8 cellular contexts compared by ENCODE assay signal in the genomic region with DNA sequence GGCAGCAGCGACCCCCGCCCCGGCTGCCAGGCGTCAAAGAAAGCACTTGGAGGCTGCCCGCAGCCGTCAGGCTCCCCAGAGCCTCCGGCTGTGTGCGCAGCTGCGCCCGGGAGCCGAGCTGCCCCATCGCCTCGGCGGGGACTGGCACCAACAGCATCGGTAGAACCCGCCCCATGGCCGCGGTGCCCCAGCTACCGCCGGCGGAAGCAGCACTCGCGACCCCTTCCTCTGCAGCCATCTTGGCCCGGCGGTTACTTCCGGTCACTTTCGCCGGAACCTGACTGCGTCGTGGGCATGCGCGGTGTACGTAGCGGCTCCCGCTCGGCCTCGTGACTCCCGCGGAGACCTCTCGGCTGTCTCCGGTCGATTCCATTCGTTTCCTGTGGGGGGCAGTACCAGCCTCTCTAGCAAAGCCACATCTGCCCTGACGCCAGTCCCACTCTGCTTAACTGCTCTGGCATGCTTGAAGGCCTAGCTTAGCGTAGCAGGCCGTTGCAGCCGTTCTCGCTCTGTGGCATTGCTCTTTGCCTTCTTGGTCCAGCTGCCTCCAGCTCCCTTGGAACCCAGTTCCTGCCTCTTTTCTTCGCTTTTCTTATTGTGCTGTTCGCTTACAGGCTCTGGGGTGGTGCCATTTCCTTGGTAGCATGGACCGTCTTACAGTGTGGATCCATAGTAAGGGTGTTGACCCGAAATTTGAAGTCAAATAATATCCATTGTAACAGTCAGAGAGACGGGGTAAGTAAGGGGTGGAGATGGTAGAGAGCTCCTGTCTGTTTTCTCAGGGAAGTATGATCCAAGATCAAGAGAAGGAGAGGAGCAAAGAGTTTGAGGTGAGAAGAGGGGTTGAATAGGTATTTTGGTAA. TPM values are rescaled to one million over a fixed set of nuclear protein-coding genes. Genes with fewer than 3 reads are reported as not detected.
DNase-seq lines count a peak whose midpoint lies in the region; ATAC-seq, FAIRE-seq and TF ChIP-seq lines count a peak whose summit lies in the region.

A gene with protein sequence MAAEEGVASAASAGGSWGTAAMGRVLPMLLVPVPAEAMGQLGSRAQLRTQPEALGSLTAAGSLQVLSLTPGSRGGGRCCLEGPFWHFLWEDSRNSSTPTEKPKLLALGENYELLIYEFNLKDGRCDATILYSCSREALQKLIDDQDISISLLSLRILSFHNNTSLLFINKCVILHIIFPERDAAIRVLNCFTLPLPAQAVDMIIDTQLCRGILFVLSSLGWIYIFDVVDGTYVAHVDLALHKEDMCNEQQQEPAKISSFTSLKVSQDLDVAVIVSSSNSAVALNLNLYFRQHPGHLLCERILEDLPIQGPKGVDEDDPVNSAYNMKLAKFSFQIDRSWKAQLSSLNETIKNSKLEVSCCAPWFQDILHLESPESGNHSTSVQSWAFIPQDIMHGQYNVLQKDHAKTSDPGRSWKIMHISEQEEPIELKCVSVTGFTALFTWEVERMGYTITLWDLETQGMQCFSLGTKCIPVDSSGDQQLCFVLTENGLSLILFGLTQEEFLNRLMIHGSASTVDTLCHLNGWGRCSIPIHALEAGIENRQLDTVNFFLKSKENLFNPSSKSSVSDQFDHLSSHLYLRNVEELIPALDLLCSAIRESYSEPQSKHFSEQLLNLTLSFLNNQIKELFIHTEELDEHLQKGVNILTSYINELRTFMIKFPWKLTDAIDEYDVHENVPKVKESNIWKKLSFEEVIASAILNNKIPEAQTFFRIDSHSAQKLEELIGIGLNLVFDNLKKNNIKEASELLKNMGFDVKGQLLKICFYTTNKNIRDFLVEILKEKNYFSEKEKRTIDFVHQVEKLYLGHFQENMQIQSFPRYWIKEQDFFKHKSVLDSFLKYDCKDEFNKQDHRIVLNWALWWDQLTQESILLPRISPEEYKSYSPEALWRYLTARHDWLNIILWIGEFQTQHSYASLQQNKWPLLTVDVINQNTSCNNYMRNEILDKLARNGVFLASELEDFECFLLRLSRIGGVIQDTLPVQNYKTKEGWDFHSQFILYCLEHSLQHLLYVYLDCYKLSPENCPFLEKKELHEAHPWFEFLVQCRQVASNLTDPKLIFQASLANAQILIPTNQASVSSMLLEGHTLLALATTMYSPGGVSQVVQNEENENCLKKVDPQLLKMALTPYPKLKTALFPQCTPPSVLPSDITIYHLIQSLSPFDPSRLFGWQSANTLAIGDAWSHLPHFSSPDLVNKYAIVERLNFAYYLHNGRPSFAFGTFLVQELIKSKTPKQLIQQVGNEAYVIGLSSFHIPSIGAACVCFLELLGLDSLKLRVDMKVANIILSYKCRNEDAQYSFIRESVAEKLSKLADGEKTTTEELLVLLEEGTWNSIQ (N-terminal part only) (minus strand): TSS at position 253 of the 863 bp plus-strand sequence. CDS start 15 bp downstream, at position 238.

- DNase-seq in GM12892 (ENCODE audit: insufficient read length) (peak; percentile 70), NCI-H146 treated with DMSO at 0.1 percent for 48 hours (lab: John Stamatoyannopoulos, UW; ENCODE audit: unreplicated experiment) (peak; percentile 87), amygdala (lab: John Stamatoyannopoulos, UW) (peak; percentile 58 to 97 (median 93)), left ventricle myocardium inferior (peak; percentile 98), prostate gland (ENCODE audit: low spot score) (peak; percentile 96), urothelium cell line (ENCODE audit: low spot score) (peak; percentile 96)

- TF ChIP-seq CTCF in left ventricle myocardium inferior (IDR thresholded peaks at IDR 0.05; ENCODE audit: borderline replicate concordance): peak; percentile 98
- peak; percentile 87 to 99 (median 97) for TF ChIP-seq CTCF in prostate gland (IDR thresholded peaks at IDR 0.05)

- peak; percentile 96 for TF ChIP-seq POLR2A in GM12892 (IDR thresholded peaks at IDR 0.05; ENCODE audit: low read depth, low read length)
- TF ChIP-seq POLR2A in prostate gland (IDR thresholded peaks at IDR 0.05): peak; percentile 81

- WGBS in prostate gland: 8% methylated on average over 53 of the region's 53 CpGs

- no peaks in the 10 kb centered on the region for H3K9me3 ChIP-seq in left ventricle myocardium inferior (replicated peaks)
- no peaks in the 10 kb centered on the region for H3K9me3 ChIP-seq in prostate gland

- peak; percentile 66 for ATAC-seq in HG02870 (IDR thresholded peaks at IDR 0.05; ENCODE audit: unreplicated experiment)

- H3K4me3 ChIP-seq in left ventricle myocardium inferior (peak within 1 kb of the TSS; percentile 99), prostate gland (peak within 1 kb of the TSS; percentile 91 to 98)

- H3K27ac ChIP-seq in left ventricle myocardium inferior (replicated peaks) (peak within 1 kb of the TSS; percentile 100), prostate gland (peak within 1 kb of the TSS; percentile 92 to 96)

- H3K4me1 ChIP-seq in left ventricle myocardium inferior (peaks cover 49% of the 10 kb centered on the region), prostate gland (replicated peaks) (no peaks in the 10 kb centered on the region)

- peak within 1 kb of the TSS; percentile 90 for H3K27ac Mint-ChIP-seq in T-helper 1 cell treated with Interleukin-12 subunit alpha and Interleukin-12 subunit beta and Interleukin-4 antibody, amounts not matched to agents 30 μg/mL and 1 μg/mL, for 36 hours

- H3K9me3 Mint-ChIP-seq in T-helper 1 cell treated with Interleukin-12 subunit alpha and Interleukin-12 subunit beta and Interleukin-4 antibody, amounts not matched to agents 30 μg/mL and 1 μg/mL, for 36 hours: no peaks in the 10 kb centered on the region

- H3K36me3 Mint-ChIP-seq in T-helper 1 cell treated with Interleukin-12 subunit alpha and Interleukin-12 subunit beta and Interleukin-4 antibody, amounts not matched to agents 30 μg/mL and 1 μg/mL, for 36 hours (ENCODE audit: low read depth): peaks cover 13% of the 10 kb centered on the region

- peak; percentile 100 for FAIRE-seq in GM12892 (lab: Jason Lieb, UNC)
- FAIRE-seq in urothelium cell line (lab: Jason Lieb, UNC): peak; percentile 91

- H3K27me3 Mint-ChIP-seq in T-helper 1 cell treated with Interleukin-12 subunit alpha and Interleukin-12 subunit beta and Interleukin-4 antibody, amounts not matched to agents 30 μg/mL and 1 μg/mL, for 36 hours (ENCODE audit: low read depth): no peaks in the 10 kb centered on the region

- intact Hi-C loops in left ventricle myocardium inferior (cut with micrococcal nuclease): loop anchor here (5.0 kb wide), 1 partner anchor 74 kb away; a partner anchor contains a TSS
- intact Hi-C loops in prostate gland (cut with DNase I): loop anchor here (2.0 to 5.0 kb wide), 2 partner anchors 49 to 75 kb away; a partner anchor contains a TSS

- H3K36me3 ChIP-seq in left ventricle myocardium inferior (peaks cover 18% of the 10 kb centered on the region), prostate gland (no peaks in the 10 kb centered on the region)

- H3K4me3 Mint-ChIP-seq in T-helper 1 cell treated with Interleukin-12 subunit alpha and Interleukin-12 subunit beta and Interleukin-4 antibody, amounts not matched to agents 30 μg/mL and 1 μg/mL, for 36 hours: peak within 1 kb of the TSS; percentile 75

- H3K27me3 ChIP-seq in left ventricle myocardium inferior (ENCODE audit: low read depth) (no peaks in the 10 kb centered on the region), prostate gland (replicated peaks; ENCODE audit: insufficient read depth) (no peaks in the 10 kb centered on the region)

- H3K4me1 Mint-ChIP-seq in T-helper 1 cell treated with Interleukin-12 subunit alpha and Interleukin-12 subunit beta and Interleukin-4 antibody, amounts not matched to agents 30 μg/mL and 1 μg/mL, for 36 hours (ENCODE audit: low read depth): peaks cover 59% of the 10 kb centered on the region

RNA-seq across cellular contexts. Expression of the gene that starts here (rescaled TPM):
- 47.6 TPM for polyA plus RNA-seq in GM12892 (2012; ENCODE audit: missing spikeins)
- total RNA-seq in left ventricle myocardium inferior (49.6 TPM), prostate gland (10 to 100 TPM; 86.2 to 93.7 TPM)

Comparison
In these comparisons a context has a peak if more than half of its experiments do, and no peak if none do; other contexts are left out.
1. Peak in every context shown above with its lines: DNase-seq, ATAC-seq, H3K4me3 ChIP-seq and H3K27ac ChIP-seq.